ENCODE assay signal across 8 cellular contexts in genomic region chr5:122253794-122254193, GRCh38. TPM values are rescaled to one million over a fixed set of nuclear protein-coding genes. Genes with fewer than 3 reads are reported as not detected.
"Had no signal": no experiment of that assay in that cellular context is flagged by ENCODE, and none has a peak within 500 bp of the region (broad histone marks: within the 10 kb centered on the region; RNA-seq: fewer than 3 reads in every experiment).

No MANE protein-coding gene starts in this region.

- FAIRE-seq: G401.6, GM12878, GM12891, GM18507, GM19239 had no signal

- DNase-seq: GDM1, GF-D8 had no signal

- ATAC-seq: GM12878 had no signal

- H3K4me3 ChIP-seq: GM12878 had no signal

RNA-seq across cellular contexts. Expression of gene SNCAIP, which starts 58.2 kb away (rescaled TPM):
- total RNA-seq: G401 had no signal
